8 cellular contexts compared by ENCODE assay signal in the genomic region with DNA sequence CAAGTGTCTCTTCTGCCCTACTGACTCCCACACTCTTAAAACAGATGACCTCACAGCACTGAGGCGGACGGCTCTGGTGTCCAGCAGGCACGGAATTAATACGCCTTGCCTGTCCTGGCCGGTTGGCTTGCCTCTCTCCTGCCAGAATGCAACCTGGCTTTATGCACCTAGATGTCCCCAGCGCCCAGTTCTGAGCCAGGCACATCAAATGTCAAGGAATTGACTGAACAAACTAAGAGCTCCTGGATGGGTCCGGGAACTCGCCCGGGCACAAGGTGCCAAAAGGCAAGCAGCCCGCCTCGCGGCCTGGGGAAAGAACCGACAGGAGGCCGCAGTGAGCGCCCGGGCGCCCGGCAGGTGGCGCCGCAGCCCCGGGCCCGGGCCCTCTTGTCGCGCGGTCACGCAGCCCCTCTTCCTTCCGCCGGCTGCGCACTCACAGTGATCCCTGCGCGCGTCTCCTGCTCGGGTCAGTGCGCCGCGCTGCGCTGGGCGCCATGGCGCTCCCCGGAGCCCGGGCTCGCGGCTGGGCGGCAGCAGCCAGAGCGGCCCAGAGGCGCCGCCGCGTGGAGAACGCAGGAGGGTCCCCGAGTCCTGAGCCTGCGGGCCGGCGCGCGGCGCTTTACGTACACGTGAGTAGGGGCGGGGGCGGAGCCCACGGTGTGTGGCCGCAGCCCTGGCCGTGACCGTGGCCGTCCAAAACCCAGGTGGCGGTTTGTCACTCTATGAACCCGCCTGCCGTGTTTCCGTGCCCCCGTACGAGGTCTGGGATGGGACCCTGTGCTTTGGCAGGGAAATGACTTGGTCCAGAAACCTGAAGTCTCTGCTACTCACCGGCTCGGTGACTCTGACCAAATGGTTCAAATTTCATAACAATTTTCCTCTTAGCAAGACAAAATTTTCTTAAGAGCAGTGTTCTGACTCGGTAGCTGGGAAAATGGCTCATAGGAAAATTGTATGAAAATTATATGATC. TPM values are rescaled to one million over a fixed set of nuclear protein-coding genes. Genes with fewer than 3 reads are reported as not detected.
DNase-seq lines count a peak whose midpoint lies in the region; ATAC-seq and TF ChIP-seq lines count a peak whose summit lies in the region.

A gene (plus strand): TSS at position 470 of the 971 bp plus-strand sequence. CDS start 25 bp downstream, at position 495.

- no peaks in the 10 kb centered on the region for H4K20me1 ChIP-seq in SU-DHL-6 (ENCODE audit: low read depth, low read length)

- no peaks in the 10 kb centered on the region for H3K9me2 ChIP-seq in SU-DHL-6 (replicated peaks; ENCODE audit: insufficient read depth, low read length)

- H3K4me3 ChIP-seq in SU-DHL-6 (ENCODE audit: insufficient read depth, low read length, poor library complexity, severe bottlenecking): peak within 1 kb of the TSS; percentile 79
- H3K4me3 ChIP-seq in cardiac muscle cell: peak within 1 kb of the TSS; percentile 59
- peak within 1 kb of the TSS; percentile 44 to 73 (median 65) for H3K4me3 ChIP-seq in transverse colon

- peak; percentile 85 for ATAC-seq in HG02623 (IDR thresholded peaks at IDR 0.05; ENCODE audit: unreplicated experiment)
- peak; percentile 97 for ATAC-seq in activated naive CD8-positive, alpha-beta T cell treated with anti-CD3 and anti-CD28 coated beads, Interleukin-2, amount 10 ng/mL, durations not matched to agents 7 days and 5 days (ENCODE audit: low read depth)

- H3K9me3 ChIP-seq in SU-DHL-6 (ENCODE audit: insufficient read depth, low read length): no peaks in the 10 kb centered on the region
- no peaks in the 10 kb centered on the region for H3K9me3 ChIP-seq in cardiac muscle cell (ENCODE audit: low read depth)
- H3K9me3 ChIP-seq in transverse colon: no peaks in the 10 kb centered on the region

- H3K27ac ChIP-seq in SU-DHL-6 (ENCODE audit: low read depth, low read length) (peak within 1 kb of the TSS; percentile 70), cardiac muscle cell (peak within 1 kb of the TSS; percentile 86), transverse colon (peak within 1 kb of the TSS; percentile 90 to 93 (median 92))

- H3K4me1 Mint-ChIP-seq in activated naive CD8-positive, alpha-beta T cell treated with anti-CD3 and anti-CD28 coated beads, Interleukin-2, amount 10 ng/mL, durations not matched to agents 7 days and 5 days: peaks cover 13% of the 10 kb centered on the region

- H2AFZ ChIP-seq in SU-DHL-6 (ENCODE audit: low read depth, low read length, severe bottlenecking): peak within 1 kb of the TSS; percentile 96

- in situ Hi-C loops in transverse colon (cut with MboI; ENCODE audit: low pct_ligation_motif_present in 1 of 4, low pct_unique_long_range_greater_than_20kb in 1 of 4, low sequenced_read_pairs in 3 of 4): no loop called here

- peaks cover 1% of the 10 kb centered on the region for H3K36me3 Mint-ChIP-seq in activated naive CD8-positive, alpha-beta T cell treated with anti-CD3 and anti-CD28 coated beads, Interleukin-2, amount 10 ng/mL, durations not matched to agents 7 days and 5 days

- H3K4me2 ChIP-seq in SU-DHL-6 (ENCODE audit: low read depth, low read length, poor library complexity, severe bottlenecking): peak within 1 kb of the TSS; percentile 98

- no peaks in the 10 kb centered on the region for H3K27me3 ChIP-seq in SU-DHL-6 (ENCODE audit: low read length)
- no peaks in the 10 kb centered on the region for H3K27me3 ChIP-seq in cardiac muscle cell
- no peaks in the 10 kb centered on the region for H3K27me3 ChIP-seq in transverse colon

- H3K27me3 Mint-ChIP-seq in activated naive CD8-positive, alpha-beta T cell treated with anti-CD3 and anti-CD28 coated beads, Interleukin-2, amount 10 ng/mL, durations not matched to agents 7 days and 5 days: no peaks in the 10 kb centered on the region

- peak within 1 kb of the TSS; percentile 78 for H3K9ac ChIP-seq in SU-DHL-6 (ENCODE audit: low read length)

- peak within 1 kb of the TSS; percentile 89 for H3K27ac Mint-ChIP-seq in activated naive CD8-positive, alpha-beta T cell treated with anti-CD3 and anti-CD28 coated beads, Interleukin-2, amount 10 ng/mL, durations not matched to agents 7 days and 5 days

- peak; percentile 65 for TF ChIP-seq POLR2A in transverse colon (IDR thresholded peaks at IDR 0.05)

- TF ChIP-seq CTCF in GM12872 (IDR thresholded peaks at IDR 0.05; ENCODE audit: insufficient read depth, low read depth, low read length) (peak; percentile 80), SU-DHL-6 (IDR thresholded peaks at IDR 0.05; ENCODE audit: insufficient read depth, low read length, poor library complexity, severe bottlenecking) (peak; percentile 80), cardiac muscle cell (IDR thresholded peaks at IDR 0.05; ENCODE audit: low read depth, low read length) (peak; percentile 78), transverse colon (IDR thresholded peaks at IDR 0.05) (peak; percentile 76 to 94 (median 88))

- no peaks in the 10 kb centered on the region for H3K9me3 Mint-ChIP-seq in activated naive CD8-positive, alpha-beta T cell treated with anti-CD3 and anti-CD28 coated beads, Interleukin-2, amount 10 ng/mL, durations not matched to agents 7 days and 5 days

- H3K4me3 Mint-ChIP-seq in activated naive CD8-positive, alpha-beta T cell treated with anti-CD3 and anti-CD28 coated beads, Interleukin-2, amount 10 ng/mL, durations not matched to agents 7 days and 5 days: peak within 1 kb of the TSS; percentile 87

- 0 to 6% methylated on average over 1 to 47 of the region's 75 CpGs for WGBS in transverse colon (ENCODE audit: low coverage in 1 of 2), 2 donors

- POLR2A ChIA-PET in activated naive CD8-positive, alpha-beta T cell treated with anti-CD3 and anti-CD28 coated beads, Interleukin-2, amount 10 ng/mL, durations not matched to agents 7 days and 5 days (lab: Charles Lee): interaction anchor here (0.7 to 1.2 kb wide), 5 partner anchors 24 to 102 kb away, joined by 3 to 5 read pairs (median 3); a partner anchor contains a TSS

- TF ChIP-seq EP300 in transverse colon (IDR thresholded peaks at IDR 0.05; ENCODE audit: low read depth): no peak

- H3K79me2 ChIP-seq in SU-DHL-6 (ENCODE audit: insufficient read depth, low read length): no peaks in the 10 kb centered on the region

- DNase-seq in NCI-H1092 treated with DMSO at 0.1 percent for 48 hours (lab: John Stamatoyannopoulos, UW) (peak; percentile 92), cardiac muscle cell (ENCODE audit: low read depth in 1 of 2, low spot score in 1 of 2) (peak; percentile 93 to 96), pons (ENCODE audit: low spot score) (peak; percentile 65), transverse colon (peak; percentile 90)
- peak; percentile 88 for DNase-seq in activated naive CD8-positive, alpha-beta T cell treated with anti-CD3 and anti-CD28 coated beads, Interleukin-2, amount 10 ng/mL, durations not matched to agents 7 days and 5 days

- H3F3A ChIP-seq in SU-DHL-6 (ENCODE audit: insufficient read depth): peaks cover 24% of the 10 kb centered on the region

- H3K36me3 ChIP-seq in SU-DHL-6 (ENCODE audit: low read length) (no peaks in the 10 kb centered on the region), cardiac muscle cell (no peaks in the 10 kb centered on the region), transverse colon (peaks cover 0 to 6% (median 2%) of the 10 kb centered on the region in 4 donors)

- H3K4me1 ChIP-seq in cardiac muscle cell (ENCODE audit: low read depth) (peaks cover 2% of the 10 kb centered on the region), transverse colon (peaks cover 16 to 48% (median 28%) of the 10 kb centered on the region in 4 donors)

- intact Hi-C loops in transverse colon (cut with DNase I; ENCODE audit: low total_unique reads): no loop called here

RNA-seq across cellular contexts. Expression of the gene that starts here (rescaled TPM):
- 10 to 100 TPM; 42.7 to 43.5 TPM for total RNA-seq in activated naive CD8-positive, alpha-beta T cell treated with anti-CD3 and anti-CD28 coated beads, Interleukin-2, amount 10 ng/mL, durations not matched to agents 7 days and 5 days
- 24.1 and 35.8 TPM in 2 replicates for total RNA-seq in cardiac muscle cell
- 39.7 and 55.4 TPM in 2 replicates for polyA plus RNA-seq in cardiac muscle cell
- total RNA-seq in transverse colon: 10 to 100 TPM; 19.1 to 35.6 (median 28.2) TPM

Comparison
In these comparisons a context has a peak if more than half of its experiments do, and no peak if none do; other contexts are left out.
1. Peak in every context shown above with its lines: DNase-seq, ATAC-seq, H3K4me3 ChIP-seq and H3K27ac ChIP-seq.